Comparison of ENCODE assay signal across 1 cellular context in the genomic region with DNA sequence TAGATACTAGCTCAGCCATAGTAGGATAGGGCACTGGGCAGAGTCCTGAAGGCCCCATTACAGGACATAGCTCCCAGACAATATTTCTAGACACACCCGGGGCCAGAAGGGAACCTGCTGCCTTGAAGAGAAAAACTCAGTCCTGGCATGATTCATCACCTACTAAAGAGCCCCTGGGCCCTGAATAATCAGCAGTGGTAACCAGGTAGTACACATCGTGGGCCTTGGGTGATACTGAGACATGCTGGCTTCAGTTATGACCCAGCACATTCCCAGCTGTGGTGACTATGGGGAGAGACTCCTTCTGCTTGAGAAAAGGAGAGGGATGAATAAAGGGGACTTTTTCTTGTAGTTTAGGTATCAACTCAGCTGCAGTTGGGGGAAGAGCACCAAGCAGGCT.
TF ChIP-seq lines count a peak whose summit lies in the region.

No MANE protein-coding gene starts in this region.

TF ChIP-seq in K562, 482 proteins besides CTCF, POLR2A, EP300 and RAD21 (continued from another document):
- TF ChIP-seq ARID4B (CRISPR knock-in tag; IDR thresholded peaks at IDR 0.05) (no peak), SFPQ (IDR thresholded peaks at IDR 0.05; ENCODE audit: low read depth, low read length) (no peak), SREBF1 (IDR thresholded peaks at IDR 0.05; ENCODE audit: borderline replicate concordance, low read depth, low read length) (no peak), KDM2B (CRISPR knock-in tag; IDR thresholded peaks at IDR 0.05) (no peak), ZBTB5 (IDR thresholded peaks at IDR 0.05) (no peak), CREM (IDR thresholded peaks at IDR 0.05; ENCODE audit: low read depth) (no peak)
